ENCODE assay signal across 9 cellular contexts in genomic region chr2:168773719-168774521, GRCh38. TPM values are rescaled to one million over a fixed set of nuclear protein-coding genes. Genes with fewer than 3 reads are reported as not detected.
DNase-seq lines count a peak whose midpoint lies in the region; ATAC-seq, FAIRE-seq and TF ChIP-seq lines count a peak whose summit lies in the region.
"Had no signal": no experiment of that assay in that cellular context is flagged by ENCODE, and none has a peak within 500 bp of the region (broad histone marks: within the 10 kb centered on the region; RNA-seq: fewer than 3 reads in every experiment).

No MANE protein-coding gene starts in this region.

- intact Hi-C loops in PC-9 (cut with micrococcal nuclease; ENCODE audit: unreplicated experiment), result loop anchor here (2.0 to 5.0 kb wide), 2 partner anchors 147 to 427 kb away; no protein-coding TSS in a partner anchor

- no peaks in the 10 kb centered on the region for H3K79me2 ChIP-seq in PC-9 (ENCODE audit: low read depth)

- FAIRE-seq in GM12891 (lab: Jason Lieb, UNC), result no peak

- H3K4me2 ChIP-seq in PC-9, result no peak overlapping the region

- H3K9me3 ChIP-seq in PC-9 (ENCODE audit: insufficient read depth, low read depth), result no peaks in the 10 kb centered on the region

- no peaks in the 10 kb centered on the region for H3F3A ChIP-seq in PC-9 (ENCODE audit: insufficient read depth, low read depth)

- H3K36me3 Mint-ChIP-seq in naive thymus-derived CD8-positive, alpha-beta T cell, result peaks cover 30 to 67% (median 54%) of the 10 kb centered on the region in 3 donors

- H3K4me3 Mint-ChIP-seq in naive thymus-derived CD8-positive, alpha-beta T cell, result no peak overlapping the region
- H3K4me3 Mint-ChIP-seq: T-helper 1 cell treated with Interleukin-12 subunit alpha and Interleukin-12 subunit beta and Interleukin-4 antibody, amounts not matched to agents 30 μg/mL and 1 μg/mL, for 36 hours had no signal

- DNase-seq in BJ (ENCODE audit: low read depth), result no peak
- peak; percentile 17 for DNase-seq in GM12891 (ENCODE audit: insufficient read length, low spot score)
- DNase-seq in PC-9, result peak in 1 of 2 experiments; percentile 15
- peak; percentile 17 for DNase-seq in cerebellar cortex (ENCODE audit: low spot score)
- DNase-seq in lung microvascular endothelial cell (ENCODE audit: low read depth in 2 of 2), result peak; percentile 80 to 92
- DNase-seq in T1000 (lab: John Stamatoyannopoulos, UW), result no peak
- DNase-seq in naive thymus-derived CD8-positive, alpha-beta T cell, result no peak

- no peaks in the 10 kb centered on the region for H3K4me1 ChIP-seq in PC-9 (replicated peaks; ENCODE audit: insufficient read depth)

- POLR2A ChIA-PET in BJ (lab: Charles Lee) (no interaction called here), PC-9 (lab: Charles Lee; ENCODE audit: unreplicated experiment) (no interaction called here)
- POLR2A ChIA-PET in naive thymus-derived CD8-positive, alpha-beta T cell (lab: Charles Lee), result no interaction called here

- ATAC-seq in HG03460 (IDR thresholded peaks at IDR 0.05; ENCODE audit: unreplicated experiment), result peak; percentile 61
- no peak for ATAC-seq in naive thymus-derived CD8-positive, alpha-beta T cell

- CTCF ChIA-PET in BJ (lab: Yijun Ruan, JAX) (interaction anchor here (0.6 to 3.2 kb wide), 20 partner anchors 11 to 508 kb away, joined by 3 to 31 read pairs (median 3); no protein-coding TSS in a partner anchor), PC-9 (lab: Charles Lee) (interaction anchor here (1.2 kb wide), 1 partner anchor 151 kb away, joined by 3 read pairs; no protein-coding TSS in a partner anchor)

- peaks cover 0 to 3% (median 0%) of the 10 kb centered on the region in 4 donors for H3K4me1 Mint-ChIP-seq in naive thymus-derived CD8-positive, alpha-beta T cell

- H3K27ac Mint-ChIP-seq in naive thymus-derived CD8-positive, alpha-beta T cell, result peak overlapping the region in 1 of 10 donors; percentile 14
- H3K27ac Mint-ChIP-seq: T-helper 1 cell treated with Interleukin-12 subunit alpha and Interleukin-12 subunit beta and Interleukin-4 antibody, amounts not matched to agents 30 μg/mL and 1 μg/mL, for 36 hours had no signal

- no peaks in the 10 kb centered on the region for H4K20me1 ChIP-seq in PC-9 (ENCODE audit: insufficient read depth)

- H3K27me3 ChIP-seq in BJ (ENCODE audit: control insufficient read depth, insufficient read depth, low read length) (no peaks in the 10 kb centered on the region), PC-9 (ENCODE audit: insufficient read depth, low read depth) (no peaks in the 10 kb centered on the region)

- no peak for TF ChIP-seq POLR2A in GM12891 (IDR thresholded peaks at IDR 0.05; ENCODE audit: low read depth, low read length)

- H2AFZ ChIP-seq in PC-9, result no peak overlapping the region

- BruUV-seq in PC-9 (replicated peaks; lab: Mats Ljungman, UMichigan), result no TSS peak

- H3K9me2 ChIP-seq in PC-9 (ENCODE audit: insufficient read depth), result no peaks in the 10 kb centered on the region

- H3K9me3 Mint-ChIP-seq in naive thymus-derived CD8-positive, alpha-beta T cell, result peaks cover 0 to 19% (median 5%) of the 10 kb centered on the region in 9 donors
- H3K9me3 Mint-ChIP-seq: T-helper 1 cell treated with Interleukin-12 subunit alpha and Interleukin-12 subunit beta and Interleukin-4 antibody, amounts not matched to agents 30 μg/mL and 1 μg/mL, for 36 hours had no signal

- no peak overlapping the region for H3K27ac ChIP-seq in PC-9

- H3K36me3 ChIP-seq in BJ (ENCODE audit: control insufficient read depth, insufficient read depth, low read length) (no peaks in the 10 kb centered on the region), PC-9 (ENCODE audit: low read depth) (no peaks in the 10 kb centered on the region)

- H3K4me3 ChIP-seq in BJ (ENCODE audit: low read depth, low read length) (no peak overlapping the region), PC-9 (no peak overlapping the region)

- no peaks in the 10 kb centered on the region for H3K27me3 Mint-ChIP-seq in naive thymus-derived CD8-positive, alpha-beta T cell

- peak; percentile 93 for TF ChIP-seq CTCF in BJ (IDR thresholded peaks at IDR 0.05; ENCODE audit: insufficient read depth, low read depth, low read length)
- TF ChIP-seq CTCF in PC-9 (conservative IDR thresholded peaks at IDR 0.05), result peak; percentile 75

TF ChIP-seq in GM12891, 5 proteins besides CTCF, POLR2A, EP300 and RAD21:
- TF ChIP-seq TAF1 (IDR thresholded peaks at IDR 0.05; ENCODE audit: low read depth, low read length) (no peak), SPI1 (IDR thresholded peaks at IDR 0.05; ENCODE audit: low read depth, low read length) (no peak), POLR2AphosphoS5 (IDR thresholded peaks at IDR 0.05; ENCODE audit: low read depth, low read length) (no peak), PAX5 (IDR thresholded peaks at IDR 0.05; ENCODE audit: insufficient read depth, low read length, severe bottlenecking) (no peak), POU2F2 (IDR thresholded peaks at IDR 0.05; ENCODE audit: low read depth, low read length) (no peak)
TF ChIP-seq in GM12891: peak in this region for 0.

RNA-seq across cellular contexts. Expression of gene NOSTRIN, which starts 28.5 kb away (rescaled TPM):
- polyA plus RNA-seq in BJ (2011; rRNA removed), result not detected in 2 replicates
- not detected in 2 replicates for polyA minus RNA-seq in BJ (2011; rRNA and poly(A)+ RNA removed)
- polyA plus RNA-seq in GM12891 (2012; ENCODE audit: low read depth, missing spikeins), result 0.41 TPM
- 0.48 and 0.68 TPM in 2 replicates for total RNA-seq in PC-9 (2021)
- 0.40 and 1.1 TPM in 2 replicates for total RNA-seq in lung microvascular endothelial cell
- under 1 TPM in 1 of 2 experiments, not detected in 1; 0.55 TPM for total RNA-seq in naive thymus-derived CD8-positive, alpha-beta T cell
- polyA plus RNA-seq in naive thymus-derived CD8-positive, alpha-beta T cell, result not detected

Comparison
In these comparisons a context has a peak if more than half of its experiments do, and no peak if none do; other contexts are left out.
1. DNase-seq: peak in GM12891 (single experiment), cerebellar cortex (single experiment) and lung microvascular endothelial cell (2 of 2); none in BJ (single experiment), T1000 (single experiment) and naive thymus-derived CD8-positive, alpha-beta T cell (0 of 10).